In the genomic region with DNA sequence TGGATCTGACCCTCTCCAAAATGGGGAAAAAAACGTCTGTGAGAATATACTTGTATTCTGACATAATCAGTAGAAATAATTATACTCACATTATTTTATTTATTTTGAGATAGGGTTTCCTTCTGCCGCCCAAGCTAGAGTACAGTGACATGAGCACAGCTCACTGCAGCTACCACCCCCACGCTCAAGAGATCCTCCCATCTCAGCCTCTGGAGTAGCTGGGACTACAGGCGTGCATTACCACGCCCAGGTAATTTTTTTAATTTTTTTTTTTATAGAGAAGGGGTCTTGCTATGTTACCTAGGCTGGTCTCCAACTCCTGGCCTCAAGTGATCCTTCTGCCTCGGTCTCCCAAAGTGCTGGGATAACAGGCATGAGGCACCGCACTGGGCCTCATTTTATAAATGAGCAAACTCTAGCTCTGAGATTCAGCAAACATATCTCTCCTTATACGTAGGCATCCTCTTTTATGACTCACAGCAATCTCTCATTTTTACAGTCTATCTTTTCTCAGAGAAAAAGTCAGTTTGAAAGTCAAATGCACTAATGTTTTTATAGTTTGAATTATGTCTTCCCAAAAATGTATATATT, we compare ENCODE assay signal across 13 cellular contexts. TPM values are rescaled to one million over a fixed set of nuclear protein-coding genes. Genes with fewer than 3 reads are reported as not detected.
DNase-seq lines count a peak whose midpoint lies in the region; FAIRE-seq and TF ChIP-seq lines count a peak whose summit lies in the region.
"Had no signal": no experiment of that assay in that cellular context is flagged by ENCODE, and none has a peak within 500 bp of the region (broad histone marks: within the 10 kb centered on the region; RNA-seq: fewer than 3 reads in every experiment).

No MANE protein-coding gene starts in this region.

- no peaks in the 10 kb centered on the region for H3K9me3 Mint-ChIP-seq in MCF 10A (ENCODE audit: unreplicated experiment)

- peak overlapping the region; percentile 61 to 73 (median 68) for H3K4me3 ChIP-seq in stomach

- intact Hi-C loops in MCF 10A (cut with micrococcal nuclease) = loop anchor here (2.0 to 10.0 kb wide), 5 partner anchors 19 to 233 kb away; a partner anchor contains a TSS
- intact Hi-C loops in stomach (cut with DNase I; ENCODE audit: low total_unique reads) = no loop called here

- H3K36me3 Mint-ChIP-seq in MCF 10A (ENCODE audit: insufficient read depth, unreplicated experiment) = peaks cover under 1% of the 10 kb centered on the region

- H3K27me3 ChIP-seq in stomach = peaks cover 0 to 21% (median 15%) of the 10 kb centered on the region in 3 donors

- 47 to 63% (median 49%) methylated on average over 8 of the region's 8 CpGs for WGBS in stomach, 5 donors

- peaks cover 36% of the 10 kb centered on the region for H3K4me1 Mint-ChIP-seq in MCF 10A (ENCODE audit: insufficient read depth, unreplicated experiment)

- H3K4me3 Mint-ChIP-seq in MCF 10A (ENCODE audit: unreplicated experiment) = peak overlapping the region; percentile 82

- CTCF ChIA-PET in MCF 10A (lab: Yijun Ruan, JAX) = interaction anchor here (0.6 to 2.3 kb wide), 7 partner anchors 15 to 289 kb away, joined by 3 to 7 read pairs (median 3); no protein-coding TSS in a partner anchor

- H3K9me3 ChIP-seq in stomach = no peaks in the 10 kb centered on the region

- no peaks in the 10 kb centered on the region for H3K27me3 Mint-ChIP-seq in MCF 10A (ENCODE audit: insufficient read depth, unreplicated experiment)

- peaks cover 0 to 24% (median 17%) of the 10 kb centered on the region in 4 donors for H3K4me1 ChIP-seq in stomach

- DNase-seq in HCEC 1CT (peak; percentile 64), MCF 10A (ENCODE audit: unreplicated experiment) (no peak), left kidney (ENCODE audit: low read depth, low spot score) (peak; percentile 37), stomach (no peak), DMS114 treated with DMSO at 0.1 percent for 48 hours (lab: John Stamatoyannopoulos, UW; ENCODE audit: unreplicated experiment) (no peak), KG1 (lab: John Stamatoyannopoulos, UW) (no peak), urothelium cell line (ENCODE audit: low spot score) (no peak)
- no peak for DNase-seq in activated CD4-positive, alpha-beta T cell treated with anti-CD3 and anti-CD28 coated beads for 1 hour
- DNase-seq: activated CD4-positive, CD25-positive, alpha-beta regulatory T cell treated with anti-CD3 and anti-CD28 coated beads, Interleukin-2, amount 50 U/mL, for 72 hours; DMS79 treated with DMSO at 0.1 percent for 48 hours; Karpas-422; NK-92 treated with Interleukin-12 subunit alpha and Interleukin-12 subunit beta, amount 100 ng/mL, for 24 hours had no signal

- FAIRE-seq in urothelium cell line (lab: Jason Lieb, UNC) = no peak

- TF ChIP-seq EP300 in stomach (IDR thresholded peaks at IDR 0.05) = no peak

- BruUV-seq in MCF 10A (replicated peaks; lab: Mats Ljungman, UMichigan) = no TSS peak

- peak overlapping the region; percentile 87 for H3K27ac Mint-ChIP-seq in MCF 10A (ENCODE audit: low read depth, unreplicated experiment)
- H3K27ac Mint-ChIP-seq: activated naive CD4-positive, alpha-beta T cell treated with anti-CD3 and anti-CD28 coated beads, Interleukin-2, amount 50 U/mL, for 72 hours had no signal

- TF ChIP-seq CTCF in MCF 10A (IDR thresholded peaks at IDR 0.05; ENCODE audit: unreplicated experiment) = no peak
- no peak for TF ChIP-seq CTCF in stomach (IDR thresholded peaks at IDR 0.05)

- POLR2A ChIA-PET in MCF 10A (lab: Yijun Ruan, JAX) = interaction anchor here (0.7 to 5.4 kb wide), 17 partner anchors 11 to 235 kb away, joined by 3 to 32 read pairs (median 5); a partner anchor contains a TSS

- no peaks in the 10 kb centered on the region for H3K36me3 ChIP-seq in stomach

- TF ChIP-seq POLR2A in stomach (IDR thresholded peaks at IDR 0.05) = no peak

- peak overlapping the region in 4 of 5 donors; percentile 74 to 91 (median 79) for H3K27ac ChIP-seq in stomach

RNA-seq across cellular contexts. Expression of a gene that starts 1.0 kb away (rescaled TPM):
- total RNA-seq in MCF 10A (2022) = 6.3 and 12.2 TPM in 2 replicates
- 10 to 100 TPM in 3 of 5 donors, 1 to 10 TPM in 2; 5.5 to 23.7 (median 14.7) TPM for total RNA-seq in stomach
- 1 to 10 TPM in 2 of 3 donors, under 1 TPM in 1; 0.60 to 1.4 (median 1.2) TPM for polyA plus RNA-seq in stomach

Comparison
In these comparisons a context has a peak if more than half of its experiments do, and no peak if none do; other contexts are left out.
1. DNase-seq: peak in HCEC 1CT (single experiment) and left kidney (single experiment); none in MCF 10A (single experiment), stomach (single experiment), DMS114 treated with DMSO at 0.1 percent for 48 hours (single experiment), activated CD4-positive, alpha-beta T cell treated with anti-CD3 and anti-CD28 coated beads for 1 hour (single experiment), KG1 (single experiment) and urothelium cell line (single experiment).